ENCODE assay signal across 1 cellular context in the genomic region with DNA sequence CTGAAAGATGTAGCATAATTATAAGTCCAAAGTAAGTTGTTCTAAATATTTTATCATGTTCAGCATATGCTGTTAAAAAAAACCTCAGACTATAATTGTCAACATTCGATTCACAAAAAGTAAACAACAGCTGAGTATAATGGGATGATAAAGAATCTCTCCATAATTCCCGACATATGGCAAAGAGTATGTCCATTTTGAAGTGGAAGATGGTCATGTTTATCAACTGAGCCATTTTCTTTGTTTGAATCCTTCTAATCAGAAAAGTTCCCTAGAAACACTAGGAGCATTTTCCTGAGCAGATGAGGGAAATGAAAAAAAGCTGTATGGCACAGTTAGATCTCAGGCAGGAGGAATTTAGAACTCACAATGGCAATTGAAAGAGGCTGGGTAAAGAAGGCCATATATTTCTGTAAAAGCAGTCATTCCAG.
TF ChIP-seq lines count a peak whose summit lies in the region.

No MANE protein-coding gene starts in this region.

TF ChIP-seq in GM23338, 12 proteins besides CTCF, POLR2A, EP300 and RAD21 (continued from another document):
- TF ChIP-seq REST (IDR thresholded peaks at IDR 0.05; ENCODE audit: unreplicated experiment) (no peak), EZH2 (IDR thresholded peaks at IDR 0.05; ENCODE audit: low read depth, unreplicated experiment) (no peak), EZH2phosphoT487 (IDR thresholded peaks at IDR 0.05; ENCODE audit: unreplicated experiment) (no peak), CREB1 (CRISPR knock-in tag; IDR thresholded peaks at IDR 0.05; ENCODE audit: low read depth) (no peak), NANOG (IDR thresholded peaks at IDR 0.05; ENCODE audit: borderline replicate concordance) (no peak), STAT1 (IDR thresholded peaks at IDR 0.05; ENCODE audit: unreplicated experiment) (no peak)
- TF ChIP-seq, protein P1, sequence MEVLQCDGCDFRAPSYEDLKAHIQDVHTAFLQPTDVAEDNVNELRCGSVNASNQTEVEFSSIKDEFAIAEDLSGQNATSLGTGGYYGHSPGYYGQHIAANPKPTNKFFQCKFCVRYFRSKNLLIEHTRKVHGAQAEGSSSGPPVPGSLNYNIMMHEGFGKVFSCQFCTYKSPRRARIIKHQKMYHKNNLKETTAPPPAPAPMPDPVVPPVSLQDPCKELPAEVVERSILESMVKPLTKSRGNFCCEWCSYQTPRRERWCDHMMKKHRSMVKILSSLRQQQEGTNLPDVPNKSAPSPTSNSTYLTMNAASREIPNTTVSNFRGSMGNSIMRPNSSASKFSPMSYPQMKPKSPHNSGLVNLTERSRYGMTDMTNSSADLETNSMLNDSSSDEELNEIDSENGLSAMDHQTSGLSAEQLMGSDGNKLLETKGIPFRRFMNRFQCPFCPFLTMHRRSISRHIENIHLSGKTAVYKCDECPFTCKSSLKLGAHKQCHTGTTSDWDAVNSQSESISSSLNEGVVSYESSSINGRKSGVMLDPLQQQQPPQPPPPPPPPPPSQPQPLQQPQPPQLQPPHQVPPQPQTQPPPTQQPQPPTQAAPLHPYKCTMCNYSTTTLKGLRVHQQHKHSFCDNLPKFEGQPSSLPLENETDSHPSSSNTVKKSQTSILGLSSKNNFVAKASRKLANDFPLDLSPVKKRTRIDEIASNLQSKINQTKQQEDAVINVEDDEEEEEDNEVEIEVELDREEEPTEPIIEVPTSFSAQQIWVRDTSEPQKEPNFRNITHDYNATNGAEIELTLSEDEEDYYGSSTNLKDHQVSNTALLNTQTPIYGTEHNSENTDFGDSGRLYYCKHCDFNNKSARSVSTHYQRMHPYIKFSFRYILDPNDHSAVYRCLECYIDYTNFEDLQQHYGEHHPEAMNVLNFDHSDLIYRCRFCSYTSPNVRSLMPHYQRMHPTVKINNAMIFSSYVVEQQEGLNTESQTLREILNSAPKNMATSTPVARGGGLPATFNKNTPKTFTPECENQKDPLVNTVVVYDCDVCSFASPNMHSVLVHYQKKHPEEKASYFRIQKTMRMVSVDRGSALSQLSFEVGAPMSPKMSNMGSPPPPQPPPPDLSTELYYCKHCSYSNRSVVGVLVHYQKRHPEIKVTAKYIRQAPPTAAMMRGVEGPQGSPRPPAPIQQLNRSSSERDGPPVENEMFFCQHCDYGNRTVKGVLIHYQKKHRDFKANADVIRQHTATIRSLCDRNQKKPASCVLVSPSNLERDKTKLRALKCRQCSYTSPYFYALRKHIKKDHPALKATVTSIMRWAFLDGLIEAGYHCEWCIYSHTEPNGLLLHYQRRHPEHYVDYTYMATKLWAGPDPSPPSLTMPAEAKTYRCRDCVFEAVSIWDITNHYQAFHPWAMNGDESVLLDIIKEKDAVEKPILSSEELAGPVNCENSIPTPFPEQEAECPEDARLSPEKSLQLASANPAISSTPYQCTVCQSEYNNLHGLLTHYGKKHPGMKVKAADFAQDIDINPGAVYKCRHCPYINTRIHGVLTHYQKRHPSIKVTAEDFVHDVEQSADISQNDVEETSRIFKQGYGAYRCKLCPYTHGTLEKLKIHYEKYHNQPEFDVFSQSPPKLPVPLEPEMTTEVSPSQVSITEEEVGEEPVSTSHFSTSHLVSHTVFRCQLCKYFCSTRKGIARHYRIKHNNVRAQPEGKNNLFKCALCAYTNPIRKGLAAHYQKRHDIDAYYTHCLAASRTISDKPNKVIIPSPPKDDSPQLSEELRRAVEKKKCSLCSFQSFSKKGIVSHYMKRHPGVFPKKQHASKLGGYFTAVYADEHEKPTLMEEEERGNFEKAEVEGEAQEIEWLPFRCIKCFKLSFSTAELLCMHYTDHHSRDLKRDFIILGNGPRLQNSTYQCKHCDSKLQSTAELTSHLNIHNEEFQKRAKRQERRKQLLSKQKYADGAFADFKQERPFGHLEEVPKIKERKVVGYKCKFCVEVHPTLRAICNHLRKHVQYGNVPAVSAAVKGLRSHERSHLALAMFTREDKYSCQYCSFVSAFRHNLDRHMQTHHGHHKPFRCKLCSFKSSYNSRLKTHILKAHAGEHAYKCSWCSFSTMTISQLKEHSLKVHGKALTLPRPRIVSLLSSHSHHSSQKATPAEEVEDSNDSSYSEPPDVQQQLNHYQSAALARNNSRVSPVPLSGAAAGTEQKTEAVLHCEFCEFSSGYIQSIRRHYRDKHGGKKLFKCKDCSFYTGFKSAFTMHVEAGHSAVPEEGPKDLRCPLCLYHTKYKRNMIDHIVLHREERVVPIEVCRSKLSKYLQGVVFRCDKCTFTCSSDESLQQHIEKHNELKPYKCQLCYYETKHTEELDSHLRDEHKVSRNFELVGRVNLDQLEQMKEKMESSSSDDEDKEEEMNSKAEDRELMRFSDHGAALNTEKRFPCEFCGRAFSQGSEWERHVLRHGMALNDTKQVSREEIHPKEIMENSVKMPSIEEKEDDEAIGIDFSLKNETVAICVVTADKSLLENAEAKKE (CRISPR knock-in tag; IDR thresholded peaks at IDR 0.05), result no peak
